In the genomic region with DNA sequence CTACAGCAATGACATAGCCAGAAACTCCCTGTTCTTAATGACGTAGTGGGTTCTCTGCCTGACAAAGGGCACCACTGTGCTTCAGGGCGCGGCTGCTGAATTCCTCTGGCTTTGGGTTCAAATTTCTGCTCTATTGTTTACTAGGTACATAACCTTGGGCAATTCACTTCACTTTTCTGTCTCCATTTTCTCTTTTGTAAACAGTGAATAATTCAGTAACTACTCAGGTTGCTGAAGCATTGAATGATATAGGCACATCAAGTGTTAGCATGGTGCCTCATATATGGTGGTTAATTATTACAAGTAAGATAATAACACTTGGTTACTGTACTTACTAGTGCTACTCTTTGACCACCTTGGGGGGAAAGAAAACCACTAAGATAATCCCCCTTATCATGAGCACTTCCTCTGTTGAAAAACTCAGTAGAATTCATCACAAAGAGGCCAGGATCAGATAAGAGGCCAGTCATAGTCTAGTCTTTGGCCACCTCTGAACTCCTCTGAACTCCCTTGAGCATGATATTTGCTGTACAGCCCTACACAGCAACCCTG, we compare ENCODE assay signal across 1 cellular context.
TF ChIP-seq lines count a peak whose summit lies in the region.

No MANE protein-coding gene starts in this region.

TF ChIP-seq in HepG2, 621 proteins besides CTCF, POLR2A, EP300 and RAD21 (continued from another document and continues in another):
- TF ChIP-seq, protein P1, sequence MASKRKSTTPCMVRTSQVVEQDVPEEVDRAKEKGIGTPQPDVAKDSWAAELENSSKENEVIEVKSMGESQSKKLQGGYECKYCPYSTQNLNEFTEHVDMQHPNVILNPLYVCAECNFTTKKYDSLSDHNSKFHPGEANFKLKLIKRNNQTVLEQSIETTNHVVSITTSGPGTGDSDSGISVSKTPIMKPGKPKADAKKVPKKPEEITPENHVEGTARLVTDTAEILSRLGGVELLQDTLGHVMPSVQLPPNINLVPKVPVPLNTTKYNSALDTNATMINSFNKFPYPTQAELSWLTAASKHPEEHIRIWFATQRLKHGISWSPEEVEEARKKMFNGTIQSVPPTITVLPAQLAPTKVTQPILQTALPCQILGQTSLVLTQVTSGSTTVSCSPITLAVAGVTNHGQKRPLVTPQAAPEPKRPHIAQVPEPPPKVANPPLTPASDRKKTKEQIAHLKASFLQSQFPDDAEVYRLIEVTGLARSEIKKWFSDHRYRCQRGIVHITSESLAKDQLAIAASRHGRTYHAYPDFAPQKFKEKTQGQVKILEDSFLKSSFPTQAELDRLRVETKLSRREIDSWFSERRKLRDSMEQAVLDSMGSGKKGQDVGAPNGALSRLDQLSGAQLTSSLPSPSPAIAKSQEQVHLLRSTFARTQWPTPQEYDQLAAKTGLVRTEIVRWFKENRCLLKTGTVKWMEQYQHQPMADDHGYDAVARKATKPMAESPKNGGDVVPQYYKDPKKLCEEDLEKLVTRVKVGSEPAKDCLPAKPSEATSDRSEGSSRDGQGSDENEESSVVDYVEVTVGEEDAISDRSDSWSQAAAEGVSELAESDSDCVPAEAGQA (IDR thresholded peaks at IDR 0.05; ENCODE audit: low read depth): no peak; the same call in 1 of the 2 replicates
- TF ChIP-seq, protein P1 (CRISPR knock-in tag; IDR thresholded peaks at IDR 0.05; ENCODE audit: borderline replicate concordance): no peak
- TF ChIP-seq SNAI1 (CRISPR knock-in tag; IDR thresholded peaks at IDR 0.05; ENCODE audit: borderline replicate concordance) (no peak), RFXAP (CRISPR knock-in tag; IDR thresholded peaks at IDR 0.05; ENCODE audit: borderline replicate concordance) (no peak), ZC3H4 (CRISPR knock-in tag; IDR thresholded peaks at IDR 0.05; ENCODE audit: borderline replicate concordance) (no peak), ZBTB42 (CRISPR knock-in tag; IDR thresholded peaks at IDR 0.05) (no peak), ZNF451 (CRISPR knock-in tag; IDR thresholded peaks at IDR 0.05) (no peak), ZNF652 (CRISPR knock-in tag; IDR thresholded peaks at IDR 0.05; ENCODE audit: borderline replicate concordance, low read depth) (peak; percentile 56; the same call in 1 of the 2 replicates), SOX13 (IDR thresholded peaks at IDR 0.05) (peak; percentile 91), SOX13 (CRISPR knock-in tag; conservative IDR thresholded peaks at IDR 0.05 in 1 of 2, IDR thresholded peaks at IDR 0.05 in 1 of 2) (peak in 1 of 2 experiments; percentile 97; a peak in 2 of 4 replicates), NKX3-1 (CRISPR knock-in tag; IDR thresholded peaks at IDR 0.05) (peak; percentile 73; the same call in 1 of the 2 replicates), ZNF101 (CRISPR knock-in tag; IDR thresholded peaks at IDR 0.05; ENCODE audit: borderline replicate concordance, low read depth) (no peak), BHLHE40 (IDR thresholded peaks at IDR 0.05; ENCODE audit: low read length) (0 out of 2 replicates have a peak, but pooled peaks have one; percentile 14), MBD4 (IDR thresholded peaks at IDR 0.05; ENCODE audit: borderline replicate concordance, low read length) (peak; percentile 76), ESRRA (CRISPR knock-in tag; IDR thresholded peaks at IDR 0.05; ENCODE audit: low read depth) (no peak), ATAD3A (CRISPR knock-in tag; IDR thresholded peaks at IDR 0.05) (no peak), ZBTB20 (CRISPR knock-in tag; IDR thresholded peaks at IDR 0.05; ENCODE audit: borderline replicate concordance, low read depth) (peak; percentile 70; the same call in 1 of the 2 replicates), HNRNPH1 (optimal IDR thresholded peaks at IDR 0.05; ENCODE audit: low read depth, low read length) (no peak), MTA1 (CRISPR knock-in tag; IDR thresholded peaks at IDR 0.05; ENCODE audit: borderline replicate concordance) (no peak), RBAK (CRISPR knock-in tag; IDR thresholded peaks at IDR 0.05) (no peak), SRY (CRISPR knock-in tag; IDR thresholded peaks at IDR 0.05) (no peak), ZBTB1 (CRISPR knock-in tag; IDR thresholded peaks at IDR 0.05; ENCODE audit: borderline replicate concordance) (no peak), PHF21A (CRISPR knock-in tag; IDR thresholded peaks at IDR 0.05) (peak; percentile 90), GABPB1 (CRISPR knock-in tag; IDR thresholded peaks at IDR 0.05) (no peak), NFYB (CRISPR knock-in tag; IDR thresholded peaks at IDR 0.05) (no peak), PPARG (CRISPR knock-in tag; conservative IDR thresholded peaks at IDR 0.05) (peak; percentile 90), FOXK1 (CRISPR knock-in tag; IDR thresholded peaks at IDR 0.05; ENCODE audit: borderline replicate concordance, low read depth) (peak; percentile 68; the same call in 1 of the 2 replicates), POGZ (CRISPR knock-in tag; IDR thresholded peaks at IDR 0.05) (peak; percentile 92), ATM (IDR thresholded peaks at IDR 0.05; ENCODE audit: borderline replicate concordance) (no peak), SMAD9 (CRISPR knock-in tag; IDR thresholded peaks at IDR 0.05) (no peak), PRPF4 (IDR thresholded peaks at IDR 0.05; ENCODE audit: low read depth, low read length, poor library complexity, severe bottlenecking) (no peak), KLF12 (CRISPR knock-in tag; IDR thresholded peaks at IDR 0.05; ENCODE audit: borderline replicate concordance) (no peak)
- TF ChIP-seq, protein P2, sequence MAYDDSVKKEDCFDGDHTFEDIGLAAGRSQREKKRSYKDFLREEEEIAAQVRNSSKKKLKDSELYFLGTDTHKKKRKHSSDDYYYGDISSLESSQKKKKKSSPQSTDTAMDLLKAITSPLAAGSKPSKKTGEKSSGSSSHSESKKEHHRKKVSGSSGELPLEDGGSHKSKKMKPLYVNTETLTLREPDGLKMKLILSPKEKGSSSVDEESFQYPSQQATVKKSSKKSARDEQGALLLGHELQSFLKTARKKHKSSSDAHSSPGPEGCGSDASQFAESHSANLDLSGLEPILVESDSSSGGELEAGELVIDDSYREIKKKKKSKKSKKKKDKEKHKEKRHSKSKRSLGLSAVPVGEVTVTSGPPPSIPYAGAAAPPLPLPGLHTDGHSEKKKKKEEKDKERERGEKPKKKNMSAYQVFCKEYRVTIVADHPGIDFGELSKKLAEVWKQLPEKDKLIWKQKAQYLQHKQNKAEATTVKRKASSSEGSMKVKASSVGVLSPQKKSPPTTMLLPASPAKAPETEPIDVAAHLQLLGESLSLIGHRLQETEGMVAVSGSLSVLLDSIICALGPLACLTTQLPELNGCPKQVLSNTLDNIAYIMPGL (CRISPR knock-in tag; IDR thresholded peaks at IDR 0.05; ENCODE audit: borderline replicate concordance in 1 of 2, low read depth in 1 of 2): no peak; a peak in 1 of 4 replicates
- TF ChIP-seq, protein P3, sequence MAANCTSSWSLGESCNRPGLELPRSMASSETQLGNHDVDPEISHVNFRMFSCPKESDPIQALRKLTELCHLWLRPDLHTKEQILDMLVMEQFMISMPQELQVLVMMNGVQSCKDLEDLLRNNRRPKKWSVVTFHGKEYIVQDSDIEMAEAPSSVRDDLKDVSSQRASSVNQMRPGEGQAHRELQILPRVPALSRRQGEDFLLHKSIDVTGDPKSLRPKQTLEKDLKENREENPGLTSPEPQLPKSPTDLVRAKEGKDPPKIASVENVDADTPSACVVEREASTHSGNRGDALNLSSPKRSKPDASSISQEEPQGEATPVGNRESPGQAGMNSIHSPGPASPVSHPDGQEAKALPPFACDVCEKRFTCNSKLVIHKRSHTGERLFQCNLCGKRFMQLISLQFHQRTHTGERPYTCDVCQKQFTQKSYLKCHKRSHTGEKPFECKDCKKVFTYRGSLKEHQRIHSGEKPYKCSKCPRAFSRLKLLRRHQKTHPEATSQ (CRISPR knock-in tag; IDR thresholded peaks at IDR 0.05; ENCODE audit: borderline replicate concordance): no peak; the same call in 1 of the 2 replicates
- TF ChIP-seq, protein P4, sequence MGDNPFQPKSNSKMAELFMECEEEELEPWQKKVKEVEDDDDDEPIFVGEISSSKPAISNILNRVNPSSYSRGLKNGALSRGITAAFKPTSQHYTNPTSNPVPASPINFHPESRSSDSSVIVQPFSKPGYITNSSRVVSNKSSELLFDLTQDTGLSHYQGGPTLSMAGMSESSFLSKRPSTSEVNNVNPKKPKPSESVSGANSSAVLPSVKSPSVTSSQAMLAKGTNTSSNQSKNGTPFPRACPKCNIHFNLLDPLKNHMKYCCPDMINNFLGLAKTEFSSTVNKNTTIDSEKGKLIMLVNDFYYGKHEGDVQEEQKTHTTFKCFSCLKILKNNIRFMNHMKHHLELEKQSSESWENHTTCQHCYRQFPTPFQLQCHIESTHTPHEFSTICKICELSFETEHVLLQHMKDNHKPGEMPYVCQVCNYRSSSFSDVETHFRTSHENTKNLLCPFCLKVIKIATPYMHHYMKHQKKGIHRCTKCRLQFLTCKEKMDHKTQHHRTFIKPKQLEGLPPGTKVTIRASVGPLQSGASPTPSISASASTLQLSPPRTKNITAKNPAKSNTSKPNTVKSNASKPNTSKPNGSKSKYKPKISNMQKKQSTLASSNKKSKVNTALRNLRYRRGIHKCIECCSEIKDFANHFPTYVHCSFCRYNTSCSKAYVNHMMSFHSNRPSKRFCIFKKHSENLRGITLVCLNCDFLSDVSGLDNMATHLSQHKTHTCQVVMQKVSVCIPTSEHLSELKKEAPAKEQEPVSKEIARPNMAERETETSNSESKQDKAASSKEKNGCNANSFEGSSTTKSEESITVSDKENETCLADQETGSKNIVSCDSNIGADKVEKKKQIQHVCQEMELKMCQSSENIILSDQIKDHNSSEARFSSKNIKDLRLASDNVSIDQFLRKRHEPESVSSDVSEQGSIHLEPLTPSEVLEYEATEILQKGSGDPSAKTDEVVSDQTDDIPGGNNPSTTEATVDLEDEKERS (CRISPR knock-in tag; IDR thresholded peaks at IDR 0.05): 0 out of 2 replicates have a peak, but pooled peaks have one; percentile 24
- TF ChIP-seq, protein P5, sequence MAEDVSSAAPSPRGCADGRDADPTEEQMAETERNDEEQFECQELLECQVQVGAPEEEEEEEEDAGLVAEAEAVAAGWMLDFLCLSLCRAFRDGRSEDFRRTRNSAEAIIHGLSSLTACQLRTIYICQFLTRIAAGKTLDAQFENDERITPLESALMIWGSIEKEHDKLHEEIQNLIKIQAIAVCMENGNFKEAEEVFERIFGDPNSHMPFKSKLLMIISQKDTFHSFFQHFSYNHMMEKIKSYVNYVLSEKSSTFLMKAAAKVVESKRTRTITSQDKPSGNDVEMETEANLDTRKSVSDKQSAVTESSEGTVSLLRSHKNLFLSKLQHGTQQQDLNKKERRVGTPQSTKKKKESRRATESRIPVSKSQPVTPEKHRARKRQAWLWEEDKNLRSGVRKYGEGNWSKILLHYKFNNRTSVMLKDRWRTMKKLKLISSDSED (CRISPR knock-in tag; IDR thresholded peaks at IDR 0.05): no peak
- TF ChIP-seq, protein P6, sequence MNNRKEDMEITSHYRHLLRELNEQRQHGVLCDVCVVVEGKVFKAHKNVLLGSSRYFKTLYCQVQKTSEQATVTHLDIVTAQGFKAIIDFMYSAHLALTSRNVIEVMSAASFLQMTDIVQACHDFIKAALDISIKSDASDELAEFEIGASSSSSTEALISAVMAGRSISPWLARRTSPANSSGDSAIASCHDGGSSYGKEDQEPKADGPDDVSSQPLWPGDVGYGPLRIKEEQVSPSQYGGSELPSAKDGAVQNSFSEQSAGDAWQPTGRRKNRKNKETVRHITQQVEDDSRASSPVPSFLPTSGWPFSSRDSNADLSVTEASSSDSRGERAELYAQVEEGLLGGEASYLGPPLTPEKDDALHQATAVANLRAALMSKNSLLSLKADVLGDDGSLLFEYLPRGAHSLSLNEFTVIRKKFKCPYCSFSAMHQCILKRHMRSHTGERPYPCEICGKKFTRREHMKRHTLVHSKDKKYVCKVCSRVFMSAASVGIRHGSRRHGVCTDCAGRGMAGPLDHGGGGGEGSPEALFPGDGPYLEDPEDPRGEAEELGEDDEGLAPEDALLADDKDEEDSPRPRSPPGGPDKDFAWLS (CRISPR knock-in tag; IDR thresholded peaks at IDR 0.05; ENCODE audit: borderline replicate concordance): no peak
- TF ChIP-seq, protein P7, sequence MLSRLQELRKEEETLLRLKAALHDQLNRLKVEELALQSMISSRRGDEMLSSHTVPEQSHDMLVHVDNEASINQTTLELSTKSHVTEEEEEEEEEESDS (CRISPR knock-in tag; IDR thresholded peaks at IDR 0.05; ENCODE audit: borderline replicate concordance): no peak
- TF ChIP-seq, protein P8, sequence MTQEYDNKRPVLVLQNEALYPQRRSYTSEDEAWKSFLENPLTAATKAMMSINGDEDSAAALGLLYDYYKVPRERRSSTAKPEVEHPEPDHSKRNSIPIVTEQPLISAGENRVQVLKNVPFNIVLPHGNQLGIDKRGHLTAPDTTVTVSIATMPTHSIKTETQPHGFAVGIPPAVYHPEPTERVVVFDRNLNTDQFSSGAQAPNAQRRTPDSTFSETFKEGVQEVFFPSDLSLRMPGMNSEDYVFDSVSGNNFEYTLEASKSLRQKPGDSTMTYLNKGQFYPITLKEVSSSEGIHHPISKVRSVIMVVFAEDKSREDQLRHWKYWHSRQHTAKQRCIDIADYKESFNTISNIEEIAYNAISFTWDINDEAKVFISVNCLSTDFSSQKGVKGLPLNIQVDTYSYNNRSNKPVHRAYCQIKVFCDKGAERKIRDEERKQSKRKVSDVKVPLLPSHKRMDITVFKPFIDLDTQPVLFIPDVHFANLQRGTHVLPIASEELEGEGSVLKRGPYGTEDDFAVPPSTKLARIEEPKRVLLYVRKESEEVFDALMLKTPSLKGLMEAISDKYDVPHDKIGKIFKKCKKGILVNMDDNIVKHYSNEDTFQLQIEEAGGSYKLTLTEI (CRISPR knock-in tag; conservative IDR thresholded peaks at IDR 0.05): no peak
- TF ChIP-seq, protein P9, sequence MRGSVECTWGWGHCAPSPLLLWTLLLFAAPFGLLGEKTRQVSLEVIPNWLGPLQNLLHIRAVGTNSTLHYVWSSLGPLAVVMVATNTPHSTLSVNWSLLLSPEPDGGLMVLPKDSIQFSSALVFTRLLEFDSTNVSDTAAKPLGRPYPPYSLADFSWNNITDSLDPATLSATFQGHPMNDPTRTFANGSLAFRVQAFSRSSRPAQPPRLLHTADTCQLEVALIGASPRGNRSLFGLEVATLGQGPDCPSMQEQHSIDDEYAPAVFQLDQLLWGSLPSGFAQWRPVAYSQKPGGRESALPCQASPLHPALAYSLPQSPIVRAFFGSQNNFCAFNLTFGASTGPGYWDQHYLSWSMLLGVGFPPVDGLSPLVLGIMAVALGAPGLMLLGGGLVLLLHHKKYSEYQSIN (CRISPR knock-in tag; IDR thresholded peaks at IDR 0.05; ENCODE audit: borderline replicate concordance): no peak
